In genomic region chr21:44801468-44802395, GRCh38 we compare ENCODE assay signal across 8 cellular contexts.
DNase-seq lines count a peak whose midpoint lies in the region; ATAC-seq and TF ChIP-seq lines count a peak whose summit lies in the region.

A gene with protein sequence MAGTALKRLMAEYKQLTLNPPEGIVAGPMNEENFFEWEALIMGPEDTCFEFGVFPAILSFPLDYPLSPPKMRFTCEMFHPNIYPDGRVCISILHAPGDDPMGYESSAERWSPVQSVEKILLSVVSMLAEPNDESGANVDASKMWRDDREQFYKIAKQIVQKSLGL (minus strand): TSS chr21:44801820. CDS start chr21:44801748, 72 bp downstream.

- peak; percentile 66 for ATAC-seq in HG03097 (IDR thresholded peaks at IDR 0.05; ENCODE audit: low FRiP score, unreplicated experiment)

- peak; percentile 91 for TF ChIP-seq POLR2A in GM18526 (IDR thresholded peaks at IDR 0.05; ENCODE audit: extremely low read depth, insufficient read length)

- DNase-seq in 8988T, result peak; percentile 71
- DNase-seq in NCI-H345 (lab: John Stamatoyannopoulos, UW), result peak; percentile 87
- peak; percentile 68 for DNase-seq in activated CD4-positive, CD25-positive, alpha-beta regulatory T cell treated with anti-CD3 and anti-CD28 coated beads, Interleukin-2, amount 50 U/mL, for 16 hours (ENCODE audit: low read depth, low spot score)
- peak; percentile 84 for DNase-seq in central memory CD4-positive, alpha-beta T cell
- DNase-seq in islet precursor cell, result peak; percentile 89
- DNase-seq in stimulated activated CD4-positive, alpha-beta T cell treated with anti-CD3 and anti-CD28 coated beads, Interleukin-12 subunit alpha, Interleukin-12 subunit beta, amount 100 ng/mL, for 48 hours (ENCODE audit: low read depth in 2 of 3, low spot score in 1 of 3), result peak; percentile 74 to 83 (median 77)

Comparison
In these comparisons a context has a peak if more than half of its experiments do, and no peak if none do; other contexts are left out.
1. Peak in every context shown above with its lines: DNase-seq and ATAC-seq.